In genomic region chr13:30196025-30196424, GRCh38 we compare ENCODE assay signal across 12 cellular contexts.
DNase-seq lines count a peak whose midpoint lies in the region; ATAC-seq and TF ChIP-seq lines count a peak whose summit lies in the region.
"Had no signal": no experiment of that assay in that cellular context is flagged by ENCODE, and none has a peak within 500 bp of the region (broad histone marks: within the 10 kb centered on the region; RNA-seq: fewer than 3 reads in every experiment).

No MANE protein-coding gene starts in this region.

- H3K9me3 ChIP-seq in HEK293 (ENCODE audit: control insufficient read depth, insufficient read depth, low read depth, low read length) (no peaks in the 10 kb centered on the region), neural cell (ENCODE audit: low read length) (no peaks in the 10 kb centered on the region), upper lobe of left lung (no peaks in the 10 kb centered on the region)

- no peak overlapping the region for H2AFZ ChIP-seq in neural cell (ENCODE audit: low read depth, low read length)

- DNase-seq in NCI-H69 (lab: John Stamatoyannopoulos, UW) (peak; percentile 92), GM10248 (ENCODE audit: extremely low spot score) (no peak), upper lobe of left lung (no peak), MCF 10A (ENCODE audit: unreplicated experiment) (no peak)
- no peak for DNase-seq in central memory CD8-positive, alpha-beta T cell (ENCODE audit: low spot score in 2 of 2)
- no peak for DNase-seq in activated T-cell treated with anti-CD3 and anti-CD28 coated beads, Interleukin-2, amount 50 U/mL, for 72 hours
- DNase-seq: DND-41; stimulated activated CD4-positive, alpha-beta T cell treated with anti-CD3 and anti-CD28 coated beads, Interleukin-12 subunit alpha, Interleukin-12 subunit beta, amount 100 ng/mL, for 4 hours had no signal

- no peaks in the 10 kb centered on the region for H3K4me1 Mint-ChIP-seq in central memory CD8-positive, alpha-beta T cell
- H3K4me1 Mint-ChIP-seq in activated T-cell treated with anti-CD3 and anti-CD28 coated beads, Interleukin-2, amount 50 U/mL, for 72 hours (ENCODE audit: low read depth): no peaks in the 10 kb centered on the region
- H3K4me1 Mint-ChIP-seq in MCF 10A (ENCODE audit: insufficient read depth, unreplicated experiment): no peaks in the 10 kb centered on the region

- H3K9me2 ChIP-seq in neural cell (ENCODE audit: insufficient read depth, low read length): no peaks in the 10 kb centered on the region

- H3K4me1 ChIP-seq in HEK293 (ENCODE audit: control insufficient read depth, insufficient read depth, low read length) (no peaks in the 10 kb centered on the region), upper lobe of left lung (no peaks in the 10 kb centered on the region)

- no peak for TF ChIP-seq POLR2A in upper lobe of left lung (IDR thresholded peaks at IDR 0.05)

- no peaks in the 10 kb centered on the region for H3K36me3 Mint-ChIP-seq in central memory CD8-positive, alpha-beta T cell (ENCODE audit: insufficient read depth)
- H3K36me3 Mint-ChIP-seq in activated T-cell treated with anti-CD3 and anti-CD28 coated beads, Interleukin-2, amount 50 U/mL, for 72 hours (ENCODE audit: insufficient read depth in 2 of 2): peaks cover 0 to 3% of the 10 kb centered on the region in 2 donors
- peaks cover 12% of the 10 kb centered on the region for H3K36me3 Mint-ChIP-seq in MCF 10A (ENCODE audit: insufficient read depth, unreplicated experiment)
- H3K36me3 Mint-ChIP-seq: natural killer cell treated with Interleukin-12 subunit alpha and Interleukin-12 subunit beta and Interleukin-15 and Interleukin-18, amount 100 ng/mL, for 72 hours had no signal

- intact Hi-C loops in MCF 10A (cut with micrococcal nuclease): no loop called here

- H3F3A ChIP-seq in neural cell (ENCODE audit: insufficient read depth, low read length, poor library complexity, severe bottlenecking): peaks cover 4% of the 10 kb centered on the region

- peak; percentile 18 for TF ChIP-seq RAD21 in neural cell (conservative IDR thresholded peaks at IDR 0.05)

- H3K27me3 ChIP-seq in neural cell (ENCODE audit: insufficient read depth, low read depth, low read length): no peaks in the 10 kb centered on the region
- no peaks in the 10 kb centered on the region for H3K27me3 ChIP-seq in upper lobe of left lung

- H4K20me1 ChIP-seq in neural cell (ENCODE audit: insufficient read depth): no peaks in the 10 kb centered on the region

- H3K9ac ChIP-seq in neural cell (ENCODE audit: low read length): no peak overlapping the region

- H3K79me2 ChIP-seq in neural cell (replicated peaks; ENCODE audit: insufficient read depth, low read length): no peaks in the 10 kb centered on the region

- H3K27ac ChIP-seq in HEK293 (ENCODE audit: extremely low read depth, low read depth, low read length): no peak overlapping the region
- peak overlapping the region; percentile 57 for H3K27ac ChIP-seq in neural cell (ENCODE audit: low read length)
- no peak overlapping the region for H3K27ac ChIP-seq in upper lobe of left lung
- H3K27ac ChIP-seq: epithelial cell of prostate had no signal

- H3K27ac Mint-ChIP-seq in central memory CD8-positive, alpha-beta T cell (ENCODE audit: low read depth): peak overlapping the region; percentile 90
- H3K27ac Mint-ChIP-seq in activated T-cell treated with anti-CD3 and anti-CD28 coated beads, Interleukin-2, amount 50 U/mL, for 72 hours: no peak overlapping the region
- H3K27ac Mint-ChIP-seq in MCF 10A (ENCODE audit: low read depth, unreplicated experiment): no peak overlapping the region
- H3K27ac Mint-ChIP-seq: natural killer cell treated with Interleukin-12 subunit alpha and Interleukin-12 subunit beta and Interleukin-15 and Interleukin-18, amount 100 ng/mL, for 72 hours had no signal

- POLR2A ChIA-PET in HEK293 (lab: Yijun Ruan, JAX): no interaction called here
- POLR2A ChIA-PET in GM10248 (lab: Yijun Ruan, JAX): no interaction called here
- POLR2A ChIA-PET in MCF 10A (lab: Yijun Ruan, JAX): no interaction called here

- no peak overlapping the region for H3K4me3 Mint-ChIP-seq in central memory CD8-positive, alpha-beta T cell
- H3K4me3 Mint-ChIP-seq in activated T-cell treated with anti-CD3 and anti-CD28 coated beads, Interleukin-2, amount 50 U/mL, for 72 hours: no peak overlapping the region
- H3K4me3 Mint-ChIP-seq in MCF 10A (ENCODE audit: unreplicated experiment): no peak overlapping the region
- H3K4me3 Mint-ChIP-seq: natural killer cell treated with Interleukin-12 subunit alpha and Interleukin-12 subunit beta and Interleukin-15 and Interleukin-18, amount 100 ng/mL, for 72 hours had no signal

- H3K9me3 Mint-ChIP-seq in central memory CD8-positive, alpha-beta T cell: no peaks in the 10 kb centered on the region
- no peaks in the 10 kb centered on the region for H3K9me3 Mint-ChIP-seq in activated T-cell treated with anti-CD3 and anti-CD28 coated beads, Interleukin-2, amount 50 U/mL, for 72 hours
- no peaks in the 10 kb centered on the region for H3K9me3 Mint-ChIP-seq in MCF 10A (ENCODE audit: unreplicated experiment)
- H3K9me3 Mint-ChIP-seq: natural killer cell treated with Interleukin-12 subunit alpha and Interleukin-12 subunit beta and Interleukin-15 and Interleukin-18, amount 100 ng/mL, for 72 hours had no signal

- H3K4me2 ChIP-seq in neural cell (ENCODE audit: low read length): no peak overlapping the region

- no peaks in the 10 kb centered on the region for H3K27me3 Mint-ChIP-seq in central memory CD8-positive, alpha-beta T cell
- H3K27me3 Mint-ChIP-seq in activated T-cell treated with anti-CD3 and anti-CD28 coated beads, Interleukin-2, amount 50 U/mL, for 72 hours (ENCODE audit: low read depth): no peaks in the 10 kb centered on the region
- H3K27me3 Mint-ChIP-seq in MCF 10A (ENCODE audit: insufficient read depth, unreplicated experiment): no peaks in the 10 kb centered on the region
- H3K27me3 Mint-ChIP-seq: natural killer cell treated with Interleukin-12 subunit alpha and Interleukin-12 subunit beta and Interleukin-15 and Interleukin-18, amount 100 ng/mL, for 72 hours had no signal

- TF ChIP-seq EP300 in neural cell (conservative IDR thresholded peaks at IDR 0.05; ENCODE audit: poor library complexity, severe bottlenecking): no peak
- no peak for TF ChIP-seq EP300 in upper lobe of left lung (IDR thresholded peaks at IDR 0.05)

- H3K36me3 ChIP-seq in HEK293 (ENCODE audit: control insufficient read depth in 2 of 2, insufficient read depth in 1 of 2, low read length in 2 of 2) (no peaks in the 10 kb centered on the region), neural cell (ENCODE audit: insufficient read depth, low read length) (no peaks in the 10 kb centered on the region), upper lobe of left lung (no peaks in the 10 kb centered on the region)

- CTCF ChIA-PET in HEK293 (lab: Yijun Ruan, JAX) (interaction anchor here (0.6 kb wide), 1 partner anchor 419 kb away, joined by 3 read pairs; no protein-coding TSS in a partner anchor), GM10248 (lab: Yijun Ruan, JAX) (no interaction called here), MCF 10A (lab: Yijun Ruan, JAX) (interaction anchor here (0.5 kb wide), 1 partner anchor 268 kb away, joined by 3 read pairs; no protein-coding TSS in a partner anchor)

- WGBS in upper lobe of left lung, 2 donors: 78 to 85% methylated on average over 3 of the region's 3 CpGs

- BruUV-seq in MCF 10A (replicated peaks; lab: Mats Ljungman, UMichigan): no TSS peak

- H3K4me3 ChIP-seq in HEK293 (ENCODE audit: low read depth, low read length) (no peak overlapping the region), neural cell (ENCODE audit: low read length) (no peak overlapping the region), upper lobe of left lung (no peak overlapping the region)

- no peak for ATAC-seq in central memory CD8-positive, alpha-beta T cell (replicated peaks; ENCODE audit: extremely low read depth, poor library complexity, severe bottlenecking)
- ATAC-seq in upper lobe of left lung (ENCODE audit: low FRiP score in 2 of 2): no peak
- no peak for ATAC-seq in activated T-cell treated with anti-CD3 and anti-CD28 coated beads, Interleukin-2, amount 50 U/mL, for 72 hours (replicated peaks in 1 of 2)
- ATAC-seq: natural killer cell treated with Interleukin-12 subunit alpha and Interleukin-12 subunit beta and Interleukin-15 and Interleukin-18, amount 100 ng/mL, for 72 hours had no signal

- TF ChIP-seq CTCF in HEK293 (tag by site-specific recombination; IDR thresholded peaks at IDR 0.05): no peak
- TF ChIP-seq CTCF in neural cell (IDR thresholded peaks at IDR 0.05; ENCODE audit: poor library complexity, severe bottlenecking): peak; percentile 18
- TF ChIP-seq CTCF in GM10248 (IDR thresholded peaks at IDR 0.05; ENCODE audit: control extremely low read depth, extremely low read depth, low read depth, missing control alignments): no peak
- no peak for TF ChIP-seq CTCF in upper lobe of left lung (IDR thresholded peaks at IDR 0.05)
- no peak for TF ChIP-seq CTCF in MCF 10A (IDR thresholded peaks at IDR 0.05; ENCODE audit: unreplicated experiment)

TF ChIP-seq in HEK293, 187 proteins besides CTCF, POLR2A, EP300 and RAD21 (continues in another document):
- no peak for TF ChIP-seq ZNF292 (tag by site-specific recombination; IDR thresholded peaks at IDR 0.05; ENCODE audit: borderline replicate concordance, low read depth)
- no peak for TF ChIP-seq ZNF416 (tag by site-specific recombination; IDR thresholded peaks at IDR 0.05)
- TF ChIP-seq, protein P1, sequence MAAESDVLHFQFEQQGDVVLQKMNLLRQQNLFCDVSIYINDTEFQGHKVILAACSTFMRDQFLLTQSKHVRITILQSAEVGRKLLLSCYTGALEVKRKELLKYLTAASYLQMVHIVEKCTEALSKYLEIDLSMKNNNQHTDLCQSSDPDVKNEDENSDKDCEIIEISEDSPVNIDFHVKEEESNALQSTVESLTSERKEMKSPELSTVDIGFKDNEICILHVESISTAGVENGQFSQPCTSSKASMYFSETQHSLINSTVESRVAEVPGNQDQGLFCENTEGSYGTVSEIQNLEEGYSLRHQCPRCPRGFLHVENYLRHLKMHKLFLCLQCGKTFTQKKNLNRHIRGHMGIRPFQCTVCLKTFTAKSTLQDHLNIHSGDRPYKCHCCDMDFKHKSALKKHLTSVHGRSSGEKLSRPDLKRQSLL (tag by site-specific recombination; IDR thresholded peaks at IDR 0.05): no peak
